Comparison of ENCODE assay signal across 8 cellular contexts in the genomic region with DNA sequence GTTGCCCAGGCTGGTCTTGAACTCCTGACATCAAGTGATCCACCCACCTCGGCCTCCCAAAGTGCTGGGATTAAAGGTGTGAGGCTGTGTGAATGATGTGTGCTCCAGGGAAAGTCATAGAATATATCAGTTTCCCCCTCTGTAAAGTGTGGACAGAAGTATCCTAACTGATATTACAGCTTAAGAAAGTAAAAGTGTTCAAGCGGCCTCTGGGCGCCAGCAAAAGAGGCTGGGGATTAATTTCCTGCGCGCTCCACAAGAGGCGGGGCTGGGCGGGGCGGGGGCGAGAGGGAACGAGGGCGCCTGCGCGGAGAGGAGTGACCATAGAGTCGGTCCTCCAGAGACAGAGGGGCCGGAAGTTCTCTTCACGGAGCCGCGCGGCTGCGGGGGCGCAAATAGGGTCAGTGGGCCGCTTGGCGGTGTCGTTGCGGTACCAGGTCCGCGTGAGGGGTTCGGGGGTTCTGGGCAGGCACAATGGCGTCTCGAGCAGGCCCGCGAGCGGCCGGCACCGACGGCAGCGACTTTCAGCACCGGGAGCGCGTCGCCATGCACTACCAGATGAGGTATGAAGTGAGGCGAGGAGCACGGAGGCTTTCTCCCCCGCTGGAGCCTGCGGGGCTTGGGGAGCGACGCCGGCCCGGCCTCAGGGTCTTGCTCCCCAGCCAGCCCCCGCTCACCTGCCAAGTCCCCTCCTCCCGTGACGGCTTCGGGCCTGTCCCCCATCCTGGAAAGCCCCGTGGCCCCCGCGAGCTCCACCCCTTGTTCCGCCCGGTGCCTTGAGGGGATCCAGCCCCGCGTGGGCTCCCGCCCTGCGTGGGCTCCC. TPM values are rescaled to one million over a fixed set of nuclear protein-coding genes. Genes with fewer than 3 reads are reported as not detected.
A peak's percentile ranks its signal among the peaks of the same experiment; 100 is the strongest.
DNase-seq lines count a peak whose midpoint lies in the region; TF ChIP-seq lines count a peak whose summit lies in the region.

A gene (plus strand): TSS at position 362 of the 823 bp plus-strand sequence. CDS start 113 bp downstream, at position 475.

- peaks cover 4% of the 10 kb centered on the region for H3K9me3 Mint-ChIP-seq in stimulated activated naive CD8-positive, alpha-beta T cell treated with anti-CD3 and anti-CD28 coated beads, Interleukin-15, Interleukin-2, amounts not matched to agents 100 ng/mL and 50 ng/mL, for 24 hours

- H3K36me3 Mint-ChIP-seq in stimulated activated naive CD8-positive, alpha-beta T cell treated with anti-CD3 and anti-CD28 coated beads, Interleukin-15, Interleukin-2, amounts not matched to agents 100 ng/mL and 50 ng/mL, for 24 hours (ENCODE audit: low read depth): peaks cover 40% of the 10 kb centered on the region

- H3K9ac ChIP-seq in GM23248 (peak within 1 kb of the TSS; percentile 95), neural cell (ENCODE audit: low read length) (peak within 1 kb of the TSS; percentile 95)

- TF ChIP-seq EP300 in neural cell (conservative IDR thresholded peaks at IDR 0.05; ENCODE audit: poor library complexity, severe bottlenecking): peak; percentile 52

- 1 to 3% methylated on average over 26 to 45 of the region's 62 CpGs for WGBS in GM23248 (ENCODE audit: low coverage in 1 of 2, low lambda C conversion rate in 2 of 2, missing lambda C conversion rate in 2 of 2), 2 experiments

- H3K27me3 Mint-ChIP-seq in stimulated activated naive CD8-positive, alpha-beta T cell treated with anti-CD3 and anti-CD28 coated beads, Interleukin-15, Interleukin-2, amounts not matched to agents 100 ng/mL and 50 ng/mL, for 24 hours: no peaks in the 10 kb centered on the region

- H3K4me1 Mint-ChIP-seq in stimulated activated naive CD8-positive, alpha-beta T cell treated with anti-CD3 and anti-CD28 coated beads, Interleukin-15, Interleukin-2, amounts not matched to agents 100 ng/mL and 50 ng/mL, for 24 hours (ENCODE audit: low read depth): peaks cover 47% of the 10 kb centered on the region

- TF ChIP-seq CTCF in fibroblast of villous mesenchyme (IDR thresholded peaks at IDR 0.05; ENCODE audit: insufficient read depth, low read depth, low read length): no peak
- TF ChIP-seq CTCF in neural cell (IDR thresholded peaks at IDR 0.05; ENCODE audit: poor library complexity, severe bottlenecking): no peak

- peak within 1 kb of the TSS; percentile 83 for H3K4me2 ChIP-seq in GM23248 (ENCODE audit: unreplicated experiment)
- peak within 1 kb of the TSS; percentile 84 for H3K4me2 ChIP-seq in neural cell (ENCODE audit: low read length)

- H3K27ac ChIP-seq in GM23248 (peak within 1 kb of the TSS; percentile 64), neural cell (ENCODE audit: low read length) (peak within 1 kb of the TSS; percentile 84)

- peak within 1 kb of the TSS; percentile 83 for H3K4me3 ChIP-seq in GM23248
- H3K4me3 ChIP-seq in fibroblast of villous mesenchyme (ENCODE audit: low read depth, low read length): peak within 1 kb of the TSS; percentile 93
- peak within 1 kb of the TSS; percentile 100 for H3K4me3 ChIP-seq in neural cell (ENCODE audit: low read length)

- H4K20me1 ChIP-seq in GM23248 (ENCODE audit: insufficient read depth) (no peaks in the 10 kb centered on the region), neural cell (ENCODE audit: insufficient read depth) (no peaks in the 10 kb centered on the region)

- in situ Hi-C loops in GM23248 (cut with MboI): no loop called here

- peaks cover 29% of the 10 kb centered on the region for H3K79me2 ChIP-seq in GM23248 (ENCODE audit: insufficient read depth)
- H3K79me2 ChIP-seq in neural cell (replicated peaks; ENCODE audit: insufficient read depth, low read length): peaks cover 13% of the 10 kb centered on the region

- peaks cover 12% of the 10 kb centered on the region for H3K4me1 ChIP-seq in GM23248 (ENCODE audit: insufficient read depth)

- no peak for TF ChIP-seq RAD21 in neural cell (conservative IDR thresholded peaks at IDR 0.05)

- no peaks in the 10 kb centered on the region for H3K27me3 ChIP-seq in GM23248 (replicated peaks; ENCODE audit: insufficient read depth)
- no peaks in the 10 kb centered on the region for H3K27me3 ChIP-seq in neural cell (ENCODE audit: insufficient read depth, low read depth, low read length)

- DNase-seq in EH (ENCODE audit: low read depth) (peak; percentile 87), GM23248 (peak; percentile 93), Kasumi-1 (lab: John Stamatoyannopoulos, UW) (peak; percentile 83 to 84), SIG-M5 treated with dmso at 0.1 percent for 504 hours (lab: John Stamatoyannopoulos, UW; ENCODE audit: unreplicated experiment) (peak; percentile 87), activated gamma-delta T cell (lab: John Stamatoyannopoulos, UW) (peak; percentile 83), fibroblast of villous mesenchyme (ENCODE audit: low read depth) (peak; percentile 93)

- H3K36me3 ChIP-seq in GM23248 (ENCODE audit: low read depth): peaks cover 14% of the 10 kb centered on the region
- no peaks in the 10 kb centered on the region for H3K36me3 ChIP-seq in neural cell (ENCODE audit: insufficient read depth, low read length)

- H3K9me3 ChIP-seq in GM23248 (ENCODE audit: low read depth) (no peaks in the 10 kb centered on the region), neural cell (ENCODE audit: low read length) (no peaks in the 10 kb centered on the region)

- H3F3A ChIP-seq in GM23248 (ENCODE audit: insufficient read depth) (peaks cover 24% of the 10 kb centered on the region), neural cell (ENCODE audit: insufficient read depth, low read length, poor library complexity, severe bottlenecking) (peaks cover 3% of the 10 kb centered on the region)

- H3K9me2 ChIP-seq in GM23248 (ENCODE audit: insufficient read depth) (no peaks in the 10 kb centered on the region), neural cell (ENCODE audit: insufficient read depth, low read length) (no peaks in the 10 kb centered on the region)

- H2AFZ ChIP-seq in GM23248 (peak within 1 kb of the TSS; percentile 91), neural cell (ENCODE audit: low read depth, low read length) (peak within 1 kb of the TSS; percentile 69)

- H3K4me3 Mint-ChIP-seq in stimulated activated naive CD8-positive, alpha-beta T cell treated with anti-CD3 and anti-CD28 coated beads, Interleukin-15, Interleukin-2, amounts not matched to agents 100 ng/mL and 50 ng/mL, for 24 hours: peak within 1 kb of the TSS; percentile 94

- peak within 1 kb of the TSS; percentile 95 for H3K27ac Mint-ChIP-seq in stimulated activated naive CD8-positive, alpha-beta T cell treated with anti-CD3 and anti-CD28 coated beads, Interleukin-15, Interleukin-2, amounts not matched to agents 100 ng/mL and 50 ng/mL, for 24 hours

TF ChIP-seq in neural cell, 6 proteins besides CTCF, POLR2A, EP300 and RAD21:
- TF ChIP-seq TAF1 (IDR thresholded peaks at IDR 0.05; ENCODE audit: low read depth) (peak; percentile 45), POLR2AphosphoS5 (IDR thresholded peaks at IDR 0.05) (peak; percentile 98), SMC3 (conservative IDR thresholded peaks at IDR 0.05; ENCODE audit: poor library complexity) (peak; percentile 52), MXI1 (conservative IDR thresholded peaks at IDR 0.05; ENCODE audit: poor library complexity, severe bottlenecking) (peak; percentile 90), EZH2 (IDR thresholded peaks at IDR 0.05; ENCODE audit: borderline replicate concordance, insufficient read depth, low read length, poor library complexity, severe bottlenecking) (no peak)
- TF ChIP-seq, protein P1, sequence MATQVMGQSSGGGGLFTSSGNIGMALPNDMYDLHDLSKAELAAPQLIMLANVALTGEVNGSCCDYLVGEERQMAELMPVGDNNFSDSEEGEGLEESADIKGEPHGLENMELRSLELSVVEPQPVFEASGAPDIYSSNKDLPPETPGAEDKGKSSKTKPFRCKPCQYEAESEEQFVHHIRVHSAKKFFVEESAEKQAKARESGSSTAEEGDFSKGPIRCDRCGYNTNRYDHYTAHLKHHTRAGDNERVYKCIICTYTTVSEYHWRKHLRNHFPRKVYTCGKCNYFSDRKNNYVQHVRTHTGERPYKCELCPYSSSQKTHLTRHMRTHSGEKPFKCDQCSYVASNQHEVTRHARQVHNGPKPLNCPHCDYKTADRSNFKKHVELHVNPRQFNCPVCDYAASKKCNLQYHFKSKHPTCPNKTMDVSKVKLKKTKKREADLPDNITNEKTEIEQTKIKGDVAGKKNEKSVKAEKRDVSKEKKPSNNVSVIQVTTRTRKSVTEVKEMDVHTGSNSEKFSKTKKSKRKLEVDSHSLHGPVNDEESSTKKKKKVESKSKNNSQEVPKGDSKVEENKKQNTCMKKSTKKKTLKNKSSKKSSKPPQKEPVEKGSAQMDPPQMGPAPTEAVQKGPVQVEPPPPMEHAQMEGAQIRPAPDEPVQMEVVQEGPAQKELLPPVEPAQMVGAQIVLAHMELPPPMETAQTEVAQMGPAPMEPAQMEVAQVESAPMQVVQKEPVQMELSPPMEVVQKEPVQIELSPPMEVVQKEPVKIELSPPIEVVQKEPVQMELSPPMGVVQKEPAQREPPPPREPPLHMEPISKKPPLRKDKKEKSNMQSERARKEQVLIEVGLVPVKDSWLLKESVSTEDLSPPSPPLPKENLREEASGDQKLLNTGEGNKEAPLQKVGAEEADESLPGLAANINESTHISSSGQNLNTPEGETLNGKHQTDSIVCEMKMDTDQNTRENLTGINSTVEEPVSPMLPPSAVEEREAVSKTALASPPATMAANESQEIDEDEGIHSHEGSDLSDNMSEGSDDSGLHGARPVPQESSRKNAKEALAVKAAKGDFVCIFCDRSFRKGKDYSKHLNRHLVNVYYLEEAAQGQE (IDR thresholded peaks at IDR 0.05; ENCODE audit: borderline replicate concordance): peak; percentile 86
TF ChIP-seq in neural cell: peak in this region for 5.

RNA-seq across cellular contexts. Expression of the gene that starts here (rescaled TPM):
- 32.9 and 35.7 TPM in 2 replicates for total RNA-seq in GM23248 (2014; rRNA removed; shearing (Covaris generic))
- polyA plus RNA-seq in GM23248 (2016; fragmentation: Nextera tagmentation; extraction: Ambion mirVana) (45.3 and 46.8 TPM in 2 replicates), neural cell (22.5 and 26.5 TPM in 2 replicates)
- total RNA-seq in fibroblast of villous mesenchyme: 15.1 and 24.2 TPM in 2 replicates
- 20.1 and 20.5 TPM in 2 replicates for polyA minus RNA-seq in neural cell

Comparison
In these comparisons a context has a peak if more than half of its experiments do, and no peak if none do; other contexts are left out.
1. Peak in every context shown above with its lines: DNase-seq, H3K4me3 ChIP-seq and H3K27ac ChIP-seq.